7 cellular contexts compared by ENCODE assay signal in the genomic region with DNA sequence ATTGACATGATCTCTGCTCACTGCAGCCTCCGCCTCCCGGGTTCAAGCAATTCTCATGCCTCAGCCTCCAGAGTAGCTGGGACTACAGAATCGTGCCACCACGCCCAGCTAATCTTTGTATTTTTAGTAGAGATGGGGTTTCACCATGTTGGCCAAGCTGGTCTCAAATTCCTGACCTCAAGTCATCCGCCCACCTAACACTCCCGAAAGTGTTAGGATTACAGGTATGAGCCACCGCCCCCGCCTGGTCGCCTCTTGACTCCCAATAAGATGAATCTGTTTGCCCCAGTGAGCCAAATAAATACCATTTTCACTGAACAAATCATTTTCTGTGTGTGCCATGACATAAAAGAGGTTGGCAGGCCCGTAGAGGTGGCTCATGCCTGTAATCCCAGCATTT. TPM values are rescaled to one million over a fixed set of nuclear protein-coding genes. Genes with fewer than 3 reads are reported as not detected.
A peak's percentile ranks its signal among the peaks of the same experiment; 100 is the strongest.
DNase-seq lines count a peak whose midpoint lies in the region; ATAC-seq and TF ChIP-seq lines count a peak whose summit lies in the region.
"Not testable (repeated sequence)": the region's sequence is repeated elsewhere in the genome, so short reads cannot be mapped to it uniquely, and the experiment has no call there.

No MANE protein-coding gene starts in this region.

- H3K36me3 Mint-ChIP-seq in T-helper 2 cell treated with Interferon-gamma antibody and Interleukin-4, amounts not matched to agents 5 μg/mL and 100 μg/mL, for 36 hours (ENCODE audit: low read depth); activated T-helper 17 cell treated with anti-CD3 and anti-CD28 coated beads, Interleukin-2, amount 50 U/mL, for 72 hours (ENCODE audit: low read depth); endothelial cell (ENCODE audit: low read depth, unreplicated experiment): not testable (repeated sequence)

- WGBS in tibial nerve, 2 donors = 86 to 88% methylated on average over 10 of the region's 10 CpGs

- H3K4me3 ChIP-seq in right atrium auricular region, tibial nerve: not testable (repeated sequence)
- H3K4me3 ChIP-seq in neutrophil (ENCODE audit: low read depth in 1 of 2, low read length in 1 of 2) = peak overlapping the region; percentile 43 to 52

- H3K4me3 Mint-ChIP-seq in T-helper 2 cell treated with Interferon-gamma antibody and Interleukin-4, amounts not matched to agents 5 μg/mL and 100 μg/mL, for 36 hours; endothelial cell (ENCODE audit: unreplicated experiment): not testable (repeated sequence)
- H3K4me3 Mint-ChIP-seq in activated T-helper 17 cell treated with anti-CD3 and anti-CD28 coated beads, Interleukin-2, amount 50 U/mL, for 72 hours = peak overlapping the region; percentile 25

- not testable (repeated sequence) for H3K36me3 ChIP-seq in right atrium auricular region, neutrophil, tibial nerve

- not testable (repeated sequence) for H3K9me3 ChIP-seq in right atrium auricular region, neutrophil, tibial nerve

- not testable (repeated sequence) for H3K27me3 Mint-ChIP-seq in T-helper 2 cell treated with Interferon-gamma antibody and Interleukin-4, amounts not matched to agents 5 μg/mL and 100 μg/mL, for 36 hours (ENCODE audit: low read depth); activated T-helper 17 cell treated with anti-CD3 and anti-CD28 coated beads, Interleukin-2, amount 50 U/mL, for 72 hours; endothelial cell (ENCODE audit: unreplicated experiment)

- not testable (repeated sequence) for H3K27me3 ChIP-seq in right atrium auricular region, neutrophil, tibial nerve

- H3K27ac Mint-ChIP-seq in T-helper 2 cell treated with Interferon-gamma antibody and Interleukin-4, amounts not matched to agents 5 μg/mL and 100 μg/mL, for 36 hours = peak overlapping the region; percentile 86
- H3K27ac Mint-ChIP-seq in activated T-helper 17 cell treated with anti-CD3 and anti-CD28 coated beads, Interleukin-2, amount 50 U/mL, for 72 hours = peak overlapping the region; percentile 52
- H3K27ac Mint-ChIP-seq in endothelial cell (ENCODE audit: unreplicated experiment) = peak overlapping the region; percentile 91

- not testable (repeated sequence) for TF ChIP-seq EP300 in Ishikawa (IDR thresholded peaks at IDR 0.05; ENCODE audit: borderline replicate concordance); tibial nerve (IDR thresholded peaks at IDR 0.05)

- H3K4me1 Mint-ChIP-seq in T-helper 2 cell treated with Interferon-gamma antibody and Interleukin-4, amounts not matched to agents 5 μg/mL and 100 μg/mL, for 36 hours (ENCODE audit: low read depth) = peaks cover 38% of the 10 kb centered on the region
- H3K4me1 Mint-ChIP-seq in activated T-helper 17 cell treated with anti-CD3 and anti-CD28 coated beads, Interleukin-2, amount 50 U/mL, for 72 hours = peaks cover 14% of the 10 kb centered on the region
- peaks cover 19% of the 10 kb centered on the region for H3K4me1 Mint-ChIP-seq in endothelial cell (ENCODE audit: unreplicated experiment)

- not testable (repeated sequence) for H3K9me3 Mint-ChIP-seq in T-helper 2 cell treated with Interferon-gamma antibody and Interleukin-4, amounts not matched to agents 5 μg/mL and 100 μg/mL, for 36 hours; activated T-helper 17 cell treated with anti-CD3 and anti-CD28 coated beads, Interleukin-2, amount 50 U/mL, for 72 hours; endothelial cell (ENCODE audit: unreplicated experiment)

- H3K4me1 ChIP-seq in right atrium auricular region = peaks cover 0 to 25% of the 10 kb centered on the region in 2 donors
- peaks cover 70 to 74% of the 10 kb centered on the region in 2 experiments for H3K4me1 ChIP-seq in neutrophil (ENCODE audit: control insufficient read depth in 1 of 2, insufficient read depth in 1 of 2, low read depth in 1 of 2, low read length in 1 of 2)
- H3K4me1 ChIP-seq in tibial nerve = peaks cover 0 to 24% (median 4%) of the 10 kb centered on the region in 4 donors

- DNase-seq in T-helper 2 cell treated with Interferon-gamma antibody and Interleukin-4, amounts not matched to agents 5 μg/mL and 100 μg/mL, for 36 hours (ENCODE audit: low spot score); endothelial cell (ENCODE audit: low spot score); right atrium auricular region (ENCODE audit: low spot score); tibial nerve (ENCODE audit: low spot score in 2 of 2): not testable (repeated sequence)

- not testable (repeated sequence) for TF ChIP-seq POLR2A in tibial nerve (IDR thresholded peaks at IDR 0.05)

- ATAC-seq in activated T-helper 17 cell treated with anti-CD3 and anti-CD28 coated beads, Interleukin-2, amount 50 U/mL, for 72 hours (replicated peaks) = not testable (repeated sequence)

- not testable (repeated sequence) for TF ChIP-seq RAD21 in Ishikawa (IDR thresholded peaks at IDR 0.05; ENCODE audit: low read depth)

- peak overlapping the region; percentile 66 for H3K27ac ChIP-seq in right atrium auricular region
- H3K27ac ChIP-seq in neutrophil = peak overlapping the region; percentile 95
- peak overlapping the region in 3 of 4 donors; percentile 61 to 70 (median 64) for H3K27ac ChIP-seq in tibial nerve

- TF ChIP-seq CTCF in endothelial cell (IDR thresholded peaks at IDR 0.05; ENCODE audit: unreplicated experiment); right atrium auricular region (IDR thresholded peaks at IDR 0.05); neutrophil (IDR thresholded peaks at IDR 0.05); tibial nerve (IDR thresholded peaks at IDR 0.05): not testable (repeated sequence)

TF ChIP-seq in Ishikawa, 13 proteins besides CTCF, POLR2A, EP300 and RAD21:
- TF ChIP-seq EGR1 (IDR thresholded peaks at IDR 0.05) = peak; percentile 47; the same call in 1 of the 2 replicates

RNA-seq across cellular contexts. Expression of a gene that starts 4.2 kb away (rescaled TPM):
- 100 to 1,000 TPM in 1 of 2 donors, 10 to 100 TPM in 1; 67.4 to 127 TPM for total RNA-seq in activated T-helper 17 cell treated with anti-CD3 and anti-CD28 coated beads, Interleukin-2, amount 50 U/mL, for 72 hours
- 69.6 TPM for total RNA-seq in endothelial cell (ENCODE audit: unreplicated experiment)
- total RNA-seq in right atrium auricular region = 100 to 1,000 TPM in 1 of 2 donors, 10 to 100 TPM in 1; 100.0 to 163 TPM
- total RNA-seq in tibial nerve = 10 to 100 TPM; 63.5 to 79.7 (median 71.0) TPM

RNA-seq across cellular contexts. Expression of a gene that starts 15.2 kb away (rescaled TPM):
- total RNA-seq in activated T-helper 17 cell treated with anti-CD3 and anti-CD28 coated beads, Interleukin-2, amount 50 U/mL, for 72 hours = 100 to 1,000 TPM; 153 to 160 TPM
- 11.5 TPM for total RNA-seq in endothelial cell (ENCODE audit: unreplicated experiment)
- 10 to 100 TPM; 11.1 to 25.9 TPM for total RNA-seq in right atrium auricular region
- 10 to 100 TPM; 10.5 to 53.1 (median 22.6) TPM for total RNA-seq in tibial nerve

RNA-seq across cellular contexts. Expression of a gene that starts 19.0 kb away (rescaled TPM):
- 10 to 100 TPM; 11.0 to 32.4 TPM for total RNA-seq in activated T-helper 17 cell treated with anti-CD3 and anti-CD28 coated beads, Interleukin-2, amount 50 U/mL, for 72 hours
- total RNA-seq in endothelial cell (ENCODE audit: unreplicated experiment) (4.4 TPM), right atrium auricular region (10 to 100 TPM; 16.8 to 24.8 TPM), tibial nerve (10 to 100 TPM; 47.4 to 79.0 (median 57.0) TPM)

RNA-seq across cellular contexts. Expression of a gene that starts 37.4 kb away (rescaled TPM):
- total RNA-seq in activated T-helper 17 cell treated with anti-CD3 and anti-CD28 coated beads, Interleukin-2, amount 50 U/mL, for 72 hours = 10 to 100 TPM; 20.3 to 33.9 TPM
- total RNA-seq in endothelial cell (ENCODE audit: unreplicated experiment) (14.1 TPM), right atrium auricular region (1 to 10 TPM; 7.0 to 9.8 TPM), tibial nerve (10 to 100 TPM; 40.2 to 68.1 (median 41.5) TPM)

RNA-seq across cellular contexts. Expression of a gene that starts 45.3 kb away (rescaled TPM):
- 100 to 1,000 TPM in 1 of 2 donors, 10 to 100 TPM in 1; 74.2 to 113 TPM for total RNA-seq in activated T-helper 17 cell treated with anti-CD3 and anti-CD28 coated beads, Interleukin-2, amount 50 U/mL, for 72 hours
- total RNA-seq in endothelial cell (ENCODE audit: unreplicated experiment) (78.2 TPM), right atrium auricular region (10 to 100 TPM; 27.2 to 36.4 TPM), tibial nerve (100 to 1,000 TPM in 1 of 4 donors, 10 to 100 TPM in 3; 56.8 to 118 (median 76.2) TPM)
